1 cellular context compared by ENCODE assay signal in genomic region chr5:146607663-146608315, GRCh38.
TF ChIP-seq lines count a peak whose summit lies in the region.

No MANE protein-coding gene starts in this region.

TF ChIP-seq in SK-N-SH treated with all-trans-retinoic acid at 6 μM for 48 hours, 23 proteins besides CTCF, POLR2A, EP300 and RAD21 (continued from another document):
- TF ChIP-seq CREB5 (CRISPR knock-in tag; IDR thresholded peaks at IDR 0.05; ENCODE audit: low read depth) = no peak
- peak; percentile 52; the same call in 1 of the 2 replicates for TF ChIP-seq TCF4 (CRISPR knock-in tag; IDR thresholded peaks at IDR 0.05; ENCODE audit: borderline replicate concordance)
- TF ChIP-seq RARB (CRISPR knock-in tag; IDR thresholded peaks at IDR 0.05) = no peak
- TF ChIP-seq ZNF8 (CRISPR knock-in tag; IDR thresholded peaks at IDR 0.05) = peak; percentile 21; the same call in 1 of the 2 replicates
- TF ChIP-seq ISL1 (CRISPR knock-in tag; IDR thresholded peaks at IDR 0.05) = peak; percentile 36; the same call in 1 of the 2 replicates
- TF ChIP-seq, protein P1, sequence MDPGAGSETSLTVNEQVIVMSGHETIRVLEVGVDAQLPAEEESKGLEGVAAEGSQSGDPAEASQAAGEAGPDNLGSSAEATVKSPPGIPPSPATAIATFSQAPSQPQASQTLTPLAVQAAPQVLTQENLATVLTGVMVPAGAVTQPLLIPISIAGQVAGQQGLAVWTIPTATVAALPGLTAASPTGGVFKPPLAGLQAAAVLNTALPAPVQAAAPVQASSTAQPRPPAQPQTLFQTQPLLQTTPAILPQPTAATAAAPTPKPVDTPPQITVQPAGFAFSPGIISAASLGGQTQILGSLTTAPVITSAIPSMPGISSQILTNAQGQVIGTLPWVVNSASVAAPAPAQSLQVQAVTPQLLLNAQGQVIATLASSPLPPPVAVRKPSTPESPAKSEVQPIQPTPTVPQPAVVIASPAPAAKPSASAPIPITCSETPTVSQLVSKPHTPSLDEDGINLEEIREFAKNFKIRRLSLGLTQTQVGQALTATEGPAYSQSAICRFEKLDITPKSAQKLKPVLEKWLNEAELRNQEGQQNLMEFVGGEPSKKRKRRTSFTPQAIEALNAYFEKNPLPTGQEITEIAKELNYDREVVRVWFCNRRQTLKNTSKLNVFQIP (CRISPR knock-in tag; IDR thresholded peaks at IDR 0.05; ENCODE audit: borderline replicate concordance, low read depth) = no peak
